16 cellular contexts compared by ENCODE assay signal in genomic region chr7:16740996-16741395, GRCh38. TPM values are rescaled to one million over a fixed set of nuclear protein-coding genes. Genes with fewer than 3 reads are reported as not detected.
DNase-seq lines count a peak whose midpoint lies in the region; ATAC-seq and TF ChIP-seq lines count a peak whose summit lies in the region.
"Had no signal": no experiment of that assay in that cellular context is flagged by ENCODE, and none has a peak within 500 bp of the region (broad histone marks: within the 10 kb centered on the region; RNA-seq: fewer than 3 reads in every experiment).

No MANE protein-coding gene starts in this region.

- no peaks in the 10 kb centered on the region for H3K36me3 ChIP-seq in RWPE2 (ENCODE audit: low read depth)
- H3K36me3 ChIP-seq: BLaER1 treated with 17β-estradiol and CSF1 and Interleukin-3, amounts not matched to agents 10 nM and 100 nM; Peyer's patch; SJCRH30 had no signal

- peaks cover 2% of the 10 kb centered on the region for H3K27me3 Mint-ChIP-seq in activated CD4-positive, alpha-beta T cell treated with anti-CD3 and anti-CD28 coated beads, Interleukin-2, amount 10 ng/mL, durations not matched to agents 24 days and 14 days

- H3K9me3 ChIP-seq in RWPE2 (ENCODE audit: severe bottlenecking), result no peaks in the 10 kb centered on the region
- H3K9me3 ChIP-seq: BLaER1 treated with 17β-estradiol and CSF1 and Interleukin-3, amounts not matched to agents 10 nM and 100 nM; Peyer's patch; SJCRH30 had no signal

- no peaks in the 10 kb centered on the region for H3K27me3 ChIP-seq in RWPE2 (ENCODE audit: insufficient read depth, poor library complexity, severe bottlenecking)
- H3K27me3 ChIP-seq: BLaER1 treated with 17β-estradiol and CSF1 and Interleukin-3, amounts not matched to agents 10 nM and 100 nM; Peyer's patch; SJCRH30 had no signal

- H3K4me1 Mint-ChIP-seq in activated CD4-positive, alpha-beta T cell treated with anti-CD3 and anti-CD28 coated beads, Interleukin-2, amount 10 ng/mL, durations not matched to agents 24 days and 14 days, result peaks cover 6% of the 10 kb centered on the region
- H3K4me1 Mint-ChIP-seq in stimulated activated effector memory CD8-positive, alpha-beta T cell treated with anti-CD3 and anti-CD28 coated beads, Interleukin-12 subunit alpha, Interleukin-12 subunit beta, amount 100 ng/mL, for 72 hours, result peaks cover 7% of the 10 kb centered on the region

- peaks cover 20% of the 10 kb centered on the region for H3K4me1 ChIP-seq in RWPE2 (ENCODE audit: insufficient read depth, poor library complexity, severe bottlenecking)
- H3K4me1 ChIP-seq: SJCRH30 had no signal

- H3K36me3 Mint-ChIP-seq in activated CD4-positive, alpha-beta T cell treated with anti-CD3 and anti-CD28 coated beads, Interleukin-2, amount 10 ng/mL, durations not matched to agents 24 days and 14 days (ENCODE audit: low read depth), result no peaks in the 10 kb centered on the region
- no peaks in the 10 kb centered on the region for H3K36me3 Mint-ChIP-seq in stimulated activated effector memory CD8-positive, alpha-beta T cell treated with anti-CD3 and anti-CD28 coated beads, Interleukin-12 subunit alpha, Interleukin-12 subunit beta, amount 100 ng/mL, for 72 hours

- H3K9me3 Mint-ChIP-seq in activated CD4-positive, alpha-beta T cell treated with anti-CD3 and anti-CD28 coated beads, Interleukin-2, amount 10 ng/mL, durations not matched to agents 24 days and 14 days, result no peaks in the 10 kb centered on the region
- H3K9me3 Mint-ChIP-seq in stimulated activated effector memory CD8-positive, alpha-beta T cell treated with anti-CD3 and anti-CD28 coated beads, Interleukin-12 subunit alpha, Interleukin-12 subunit beta, amount 100 ng/mL, for 72 hours, result no peaks in the 10 kb centered on the region

- CTCF ChIA-PET in RWPE1 (lab: Yijun Ruan, JAX), result no interaction called here

- ATAC-seq in RWPE2 (ENCODE audit: low read depth), result no peak
- peak; percentile 13 for ATAC-seq in left ventricle myocardium superior
- no peak for ATAC-seq in stimulated activated effector memory CD8-positive, alpha-beta T cell treated with anti-CD3 and anti-CD28 coated beads, Interleukin-12 subunit alpha, Interleukin-12 subunit beta, amount 100 ng/mL, for 72 hours

- no peak overlapping the region for H3K4me3 Mint-ChIP-seq in activated CD4-positive, alpha-beta T cell treated with anti-CD3 and anti-CD28 coated beads, Interleukin-2, amount 10 ng/mL, durations not matched to agents 24 days and 14 days
- no peak overlapping the region for H3K4me3 Mint-ChIP-seq in stimulated activated effector memory CD8-positive, alpha-beta T cell treated with anti-CD3 and anti-CD28 coated beads, Interleukin-12 subunit alpha, Interleukin-12 subunit beta, amount 100 ng/mL, for 72 hours

- no peak for TF ChIP-seq CTCF in RWPE2 (IDR thresholded peaks at IDR 0.05; ENCODE audit: poor library complexity, severe bottlenecking)
- no peak for TF ChIP-seq CTCF in RWPE1 (conservative IDR thresholded peaks at IDR 0.05; ENCODE audit: low read depth)

- POLR2A ChIA-PET in RWPE1 (lab: Yijun Ruan, JAX; ENCODE audit: low non-redundant PET), result no interaction called here

- H3K27ac ChIP-seq in RWPE2 (ENCODE audit: poor library complexity, severe bottlenecking) (peak overlapping the region; percentile 44), RWPE1 (no peak overlapping the region)
- H3K27ac ChIP-seq: BLaER1 treated with 17β-estradiol and CSF1 and Interleukin-3, amounts not matched to agents 10 nM and 100 nM; Peyer's patch; SJCRH30 had no signal

- DNase-seq in activated CD4-positive, alpha-beta T cell treated with anti-CD3 and anti-CD28 coated beads, Interleukin-2, amount 10 ng/mL, durations not matched to agents 24 days and 14 days, result peak; percentile 28
- no peak for DNase-seq in activated CD4-positive, alpha-beta T cell treated with anti-CD3 and anti-CD28 coated beads for 4 hours
- DNase-seq in RWPE2 (ENCODE audit: low spot score) (no peak), left ventricle myocardium superior (no peak), COLO829 (ENCODE audit: low spot score) (no peak), RWPE1 (ENCODE audit: low spot score) (no peak), RKO (ENCODE audit: low spot score) (no peak)
- DNase-seq in stimulated activated effector memory CD8-positive, alpha-beta T cell treated with anti-CD3 and anti-CD28 coated beads, Interleukin-12 subunit alpha, Interleukin-12 subunit beta, amount 100 ng/mL, for 72 hours (ENCODE audit: low spot score in 2 of 2), result no peak
- DNase-seq: DMS153, H7, NCI-H187 treated with DMSO at 0.1 percent for 48 hours, NCI-H2171, NCI-H774, Peyer's patch, SJCRH30 had no signal

- intact Hi-C loops in activated CD4-positive, alpha-beta T cell treated with anti-CD3 and anti-CD28 coated beads, Interleukin-2, amount 10 ng/mL, durations not matched to agents 24 days and 14 days (cut with micrococcal nuclease), result no loop called here
- intact Hi-C loops in left ventricle myocardium superior (cut with micrococcal nuclease), result no loop called here

- no peak overlapping the region for H3K4me3 ChIP-seq in RWPE2 (ENCODE audit: severe bottlenecking)
- H3K4me3 ChIP-seq: BLaER1 treated with 17β-estradiol and CSF1 and Interleukin-3, amounts not matched to agents 10 nM and 100 nM; Peyer's patch; SJCRH30 had no signal

- H3K27ac Mint-ChIP-seq in activated CD4-positive, alpha-beta T cell treated with anti-CD3 and anti-CD28 coated beads, Interleukin-2, amount 10 ng/mL, durations not matched to agents 24 days and 14 days, result no peak overlapping the region
- H3K27ac Mint-ChIP-seq in stimulated activated effector memory CD8-positive, alpha-beta T cell treated with anti-CD3 and anti-CD28 coated beads, Interleukin-12 subunit alpha, Interleukin-12 subunit beta, amount 100 ng/mL, for 72 hours, result peak overlapping the region; percentile 15

RNA-seq across cellular contexts. Expression of gene TSPAN13, which starts 12.6 kb away (rescaled TPM):
- total RNA-seq in activated CD4-positive, alpha-beta T cell treated with anti-CD3 and anti-CD28 coated beads, Interleukin-2, amount 10 ng/mL, durations not matched to agents 24 days and 14 days, result 0.91 and 1.1 TPM in 2 replicates
- 18.1 TPM for total RNA-seq in left ventricle myocardium superior
